8 cellular contexts compared by ENCODE assay signal in the genomic region with DNA sequence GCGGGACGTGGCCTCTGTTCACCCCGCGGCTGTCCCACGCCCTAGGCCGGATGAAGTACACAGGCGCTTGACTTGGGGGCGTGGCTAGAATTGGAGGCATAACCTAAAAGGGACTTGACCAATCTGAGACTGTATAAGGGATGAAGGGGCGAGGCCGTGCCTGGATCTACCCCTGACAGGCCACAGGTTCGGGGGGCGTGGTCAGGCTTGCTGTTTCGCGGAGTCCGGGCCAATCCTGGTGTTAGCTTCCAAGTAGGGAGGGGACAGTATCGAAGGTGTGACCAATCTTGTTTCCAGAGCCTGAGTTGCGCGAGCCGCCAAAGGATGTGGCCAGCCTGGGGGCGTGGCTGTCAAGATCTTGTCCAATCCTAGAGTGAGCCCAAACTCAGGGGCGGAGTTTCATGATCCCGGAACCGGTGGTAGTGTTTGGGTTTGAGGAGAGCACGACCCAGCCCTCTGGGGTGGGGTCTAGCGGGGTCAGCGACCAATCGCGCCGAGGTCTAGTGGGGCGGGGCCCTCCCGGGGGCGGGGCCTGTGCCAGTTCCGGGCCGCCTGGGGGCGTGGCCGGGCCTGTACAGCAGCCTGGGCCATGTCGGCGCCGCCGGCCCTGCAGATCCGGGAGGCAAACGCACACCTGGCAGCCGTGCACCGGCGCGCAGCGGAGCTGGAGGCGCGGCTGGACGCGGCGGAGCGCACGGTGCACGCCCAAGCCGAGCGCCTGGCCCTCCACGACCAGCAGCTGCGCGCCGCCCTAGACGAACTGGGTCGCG. TPM values are rescaled to one million over a fixed set of nuclear protein-coding genes. Genes with fewer than 3 reads are reported as not detected.
DNase-seq lines count a peak whose midpoint lies in the region; ATAC-seq and TF ChIP-seq lines count a peak whose summit lies in the region.

A gene with protein sequence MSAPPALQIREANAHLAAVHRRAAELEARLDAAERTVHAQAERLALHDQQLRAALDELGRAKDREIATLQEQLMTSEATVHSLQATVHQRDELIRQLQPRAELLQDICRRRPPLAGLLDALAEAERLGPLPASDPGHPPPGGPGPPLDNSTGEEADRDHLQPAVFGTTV (plus strand): TSS at position 571 of the 770 bp plus-strand sequence. CDS start 19 bp downstream, at position 590.

- no peaks in the 10 kb centered on the region for H3F3A ChIP-seq in GM23338 (replicated peaks; ENCODE audit: low read depth)

- H3K79me2 ChIP-seq in GM23338 (replicated peaks; ENCODE audit: insufficient read depth) (peaks cover 36% of the 10 kb centered on the region), fibroblast of lung (ENCODE audit: control insufficient read depth, insufficient read depth, low read length) (peaks cover 33% of the 10 kb centered on the region)

- H2AFZ ChIP-seq in GM23338 (peak within 1 kb of the TSS; percentile 87), fibroblast of lung (ENCODE audit: low read length) (peak within 1 kb of the TSS; percentile 94)

- H3K4me1 Mint-ChIP-seq in GM23338 (0 out of 3 replicates have a peak, but pooled peaks cover 3% of the 10 kb centered on the region), naive B cell (peaks cover 36 to 44% (median 38%) of the 10 kb centered on the region in 3 donors)
- peaks cover 19% of the 10 kb centered on the region for H3K4me1 Mint-ChIP-seq in activated T-helper 17 cell treated with anti-CD3 and anti-CD28 coated beads, Interleukin-2, amount 50 U/mL, for 72 hours
- H3K4me1 Mint-ChIP-seq in stimulated activated effector memory CD8-positive, alpha-beta T cell treated with anti-CD3 and anti-CD28 coated beads, Interleukin-12 subunit alpha, Interleukin-12 subunit beta, amount 100 ng/mL, for 72 hours: peaks cover 42% of the 10 kb centered on the region

- TF ChIP-seq CTCF in GM23338 (conservative IDR thresholded peaks at IDR 0.05; ENCODE audit: low read depth in 2 of 2) (no peak), fibroblast of lung (conservative IDR thresholded peaks at IDR 0.05 in 1 of 2, IDR thresholded peaks at IDR 0.05 in 1 of 2; ENCODE audit: low read depth in 1 of 2, low read length in 2 of 2) (no peak)

- H3K36me3 ChIP-seq in GM23338 (ENCODE audit: insufficient read depth): no peaks in the 10 kb centered on the region
- peaks cover 4% of the 10 kb centered on the region for H3K36me3 ChIP-seq in fibroblast of lung (ENCODE audit: control insufficient read depth, insufficient read depth, low read length)

- H3K27ac Mint-ChIP-seq in GM23338 (peak within 1 kb of the TSS; percentile 99), naive B cell (peak within 1 kb of the TSS; percentile 98 to 100 (median 99))
- peak within 1 kb of the TSS; percentile 99 for H3K27ac Mint-ChIP-seq in activated T-helper 17 cell treated with anti-CD3 and anti-CD28 coated beads, Interleukin-2, amount 50 U/mL, for 72 hours
- peak within 1 kb of the TSS; percentile 100 for H3K27ac Mint-ChIP-seq in stimulated activated effector memory CD8-positive, alpha-beta T cell treated with anti-CD3 and anti-CD28 coated beads, Interleukin-12 subunit alpha, Interleukin-12 subunit beta, amount 100 ng/mL, for 72 hours

- H3K9ac ChIP-seq in fibroblast of lung (ENCODE audit: insufficient read depth, low read length): peak within 1 kb of the TSS; percentile 100

- H4K20me1 ChIP-seq in GM23338 (replicated peaks; ENCODE audit: insufficient read depth) (peaks cover 24% of the 10 kb centered on the region), fibroblast of lung (ENCODE audit: control insufficient read depth, extremely low read depth, insufficient read depth, low read length) (no peaks in the 10 kb centered on the region)

- H3K27me3 ChIP-seq in GM23338 (ENCODE audit: insufficient read depth) (no peaks in the 10 kb centered on the region), fibroblast of lung (ENCODE audit: control insufficient read depth, insufficient read depth, low read length) (no peaks in the 10 kb centered on the region)

- H3K36me3 Mint-ChIP-seq in GM23338 (ENCODE audit: low read depth) (peaks cover 19% of the 10 kb centered on the region), naive B cell (no peaks in the 10 kb centered on the region)
- peaks cover 32% of the 10 kb centered on the region for H3K36me3 Mint-ChIP-seq in activated T-helper 17 cell treated with anti-CD3 and anti-CD28 coated beads, Interleukin-2, amount 50 U/mL, for 72 hours (ENCODE audit: low read depth)
- peaks cover 46% of the 10 kb centered on the region for H3K36me3 Mint-ChIP-seq in stimulated activated effector memory CD8-positive, alpha-beta T cell treated with anti-CD3 and anti-CD28 coated beads, Interleukin-12 subunit alpha, Interleukin-12 subunit beta, amount 100 ng/mL, for 72 hours

- H3K4me3 Mint-ChIP-seq in GM23338 (peak within 1 kb of the TSS; percentile 99), naive B cell (peak within 1 kb of the TSS; percentile 86 to 99 (median 98))
- H3K4me3 Mint-ChIP-seq in activated T-helper 17 cell treated with anti-CD3 and anti-CD28 coated beads, Interleukin-2, amount 50 U/mL, for 72 hours: peak within 1 kb of the TSS; percentile 95
- H3K4me3 Mint-ChIP-seq in stimulated activated effector memory CD8-positive, alpha-beta T cell treated with anti-CD3 and anti-CD28 coated beads, Interleukin-12 subunit alpha, Interleukin-12 subunit beta, amount 100 ng/mL, for 72 hours: peak within 1 kb of the TSS; percentile 99

- no peaks in the 10 kb centered on the region for H3K9me3 ChIP-seq in fibroblast of lung (ENCODE audit: control insufficient read depth, insufficient read depth, low read depth, low read length)

- peak within 1 kb of the TSS; percentile 95 for H3K27ac ChIP-seq in GM23338 (ENCODE audit: low read depth)
- peak within 1 kb of the TSS; percentile 100 for H3K27ac ChIP-seq in fibroblast of lung (ENCODE audit: insufficient read depth, low read length)

- ATAC-seq in GM23338: peak; percentile 84
- peak; percentile 84 for ATAC-seq in activated T-helper 17 cell treated with anti-CD3 and anti-CD28 coated beads, Interleukin-2, amount 50 U/mL, for 72 hours (replicated peaks)
- ATAC-seq in naive B cell (ENCODE audit: low read depth in 2 of 2): peak; percentile 72 to 73
- ATAC-seq in stimulated activated effector memory CD8-positive, alpha-beta T cell treated with anti-CD3 and anti-CD28 coated beads, Interleukin-12 subunit alpha, Interleukin-12 subunit beta, amount 100 ng/mL, for 72 hours: peak; percentile 83

- H3K4me3 ChIP-seq in GM23338 (peak within 1 kb of the TSS; percentile 91), fibroblast of lung (replicated peaks in 1 of 4; ENCODE audit: control extremely low read depth in 1 of 4, insufficient read depth in 1 of 4, low read depth in 3 of 4, low read length in 4 of 4) (peak within 1 kb of the TSS; percentile 91 to 100 (median 100))

- DNase-seq in Daoy (ENCODE audit: low read depth) (peak; percentile 100), GM23338 (ENCODE audit: low spot score) (peak; percentile 100), Kasumi-1 (lab: John Stamatoyannopoulos, UW) (peak; percentile 100), RKO (ENCODE audit: low spot score) (peak; percentile 100), fibroblast of lung (ENCODE audit: low read depth in 2 of 2) (peak; percentile 100), naive B cell (peak; percentile 100)
- DNase-seq in stimulated activated effector memory CD8-positive, alpha-beta T cell treated with anti-CD3 and anti-CD28 coated beads, Interleukin-12 subunit alpha, Interleukin-12 subunit beta, amount 100 ng/mL, for 72 hours (ENCODE audit: low spot score in 2 of 2): peak; percentile 98 to 99

- H3K4me1 ChIP-seq in GM23338 (ENCODE audit: insufficient read depth) (no peaks in the 10 kb centered on the region), fibroblast of lung (ENCODE audit: control insufficient read depth, extremely low read depth, insufficient read depth, low read length) (peaks cover 2% of the 10 kb centered on the region)

- H3K4me2 ChIP-seq in GM23338: peak within 1 kb of the TSS; percentile 94
- H3K4me2 ChIP-seq in fibroblast of lung (ENCODE audit: extremely low read depth, insufficient read depth, low read length): peak within 1 kb of the TSS; percentile 89

- no peaks in the 10 kb centered on the region for H3K9me2 ChIP-seq in GM23338 (ENCODE audit: insufficient read depth)

- H3K9me3 Mint-ChIP-seq in GM23338 (no peaks in the 10 kb centered on the region), naive B cell (no peaks in the 10 kb centered on the region)
- H3K9me3 Mint-ChIP-seq in activated T-helper 17 cell treated with anti-CD3 and anti-CD28 coated beads, Interleukin-2, amount 50 U/mL, for 72 hours: no peaks in the 10 kb centered on the region
- H3K9me3 Mint-ChIP-seq in stimulated activated effector memory CD8-positive, alpha-beta T cell treated with anti-CD3 and anti-CD28 coated beads, Interleukin-12 subunit alpha, Interleukin-12 subunit beta, amount 100 ng/mL, for 72 hours: no peaks in the 10 kb centered on the region

- H3K27me3 Mint-ChIP-seq in GM23338 (ENCODE audit: insufficient read depth, low read depth, poor library complexity) (peaks cover 16% of the 10 kb centered on the region), naive B cell (no peaks in the 10 kb centered on the region)
- no peaks in the 10 kb centered on the region for H3K27me3 Mint-ChIP-seq in activated T-helper 17 cell treated with anti-CD3 and anti-CD28 coated beads, Interleukin-2, amount 50 U/mL, for 72 hours

TF ChIP-seq in GM23338, 12 proteins besides CTCF, POLR2A, EP300 and RAD21 (continues in another document):
- TF ChIP-seq ZNF331 (CRISPR knock-in tag; IDR thresholded peaks at IDR 0.05; ENCODE audit: low read depth) (no peak), EZH2 (IDR thresholded peaks at IDR 0.05; ENCODE audit: low read depth, unreplicated experiment) (no peak), ZNF114 (CRISPR knock-in tag; IDR thresholded peaks at IDR 0.05) (no peak), STAT1 (IDR thresholded peaks at IDR 0.05; ENCODE audit: unreplicated experiment) (no peak)
- TF ChIP-seq, protein P1, sequence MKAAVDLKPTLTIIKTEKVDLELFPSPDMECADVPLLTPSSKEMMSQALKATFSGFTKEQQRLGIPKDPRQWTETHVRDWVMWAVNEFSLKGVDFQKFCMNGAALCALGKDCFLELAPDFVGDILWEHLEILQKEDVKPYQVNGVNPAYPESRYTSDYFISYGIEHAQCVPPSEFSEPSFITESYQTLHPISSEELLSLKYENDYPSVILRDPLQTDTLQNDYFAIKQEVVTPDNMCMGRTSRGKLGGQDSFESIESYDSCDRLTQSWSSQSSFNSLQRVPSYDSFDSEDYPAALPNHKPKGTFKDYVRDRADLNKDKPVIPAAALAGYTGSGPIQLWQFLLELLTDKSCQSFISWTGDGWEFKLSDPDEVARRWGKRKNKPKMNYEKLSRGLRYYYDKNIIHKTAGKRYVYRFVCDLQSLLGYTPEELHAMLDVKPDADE (IDR thresholded peaks at IDR 0.05): no peak

RNA-seq across cellular contexts. Expression of the gene that starts here (rescaled TPM):
- 0.89 and 1.7 TPM in 2 replicates for total RNA-seq in Daoy (2014; rRNA removed; shearing (Covaris generic))
- total RNA-seq in GM23338 (2014; rRNA removed; shearing (Covaris generic)): 3.2 and 3.7 TPM in 2 replicates
- polyA plus RNA-seq in GM23338 (2016; fragmentation: Nextera tagmentation; extraction: Ambion mirVana) (0.79 and 0.89 TPM in 2 replicates), fibroblast of lung (1.1 and 1.7 TPM in 2 replicates), naive B cell (ENCODE audit: low read depth in 6 of 6) (1 to 10 TPM; 5.1 to 6.8 (median 5.9) TPM)
- total RNA-seq in activated T-helper 17 cell treated with anti-CD3 and anti-CD28 coated beads, Interleukin-2, amount 50 U/mL, for 72 hours: 1 to 10 TPM; 3.7 to 4.4 TPM
- total RNA-seq in fibroblast of lung: 6.4 and 8.3 TPM in 2 replicates
- polyA plus RNA-seq in fibroblast of lung (2012): 1.0 and 1.3 TPM in 2 replicates
- 1.5 and 2.4 TPM in 2 replicates for polyA minus RNA-seq in fibroblast of lung (ENCODE audit: low replicate concordance)

Comparison
In these comparisons a context has a peak if more than half of its experiments do, and no peak if none do; other contexts are left out.
1. Peak in every context shown above with its lines: DNase-seq, ATAC-seq, H3K4me3 ChIP-seq and H3K27ac ChIP-seq.